Comparison of ENCODE assay signal across 9 cellular contexts in the genomic region with DNA sequence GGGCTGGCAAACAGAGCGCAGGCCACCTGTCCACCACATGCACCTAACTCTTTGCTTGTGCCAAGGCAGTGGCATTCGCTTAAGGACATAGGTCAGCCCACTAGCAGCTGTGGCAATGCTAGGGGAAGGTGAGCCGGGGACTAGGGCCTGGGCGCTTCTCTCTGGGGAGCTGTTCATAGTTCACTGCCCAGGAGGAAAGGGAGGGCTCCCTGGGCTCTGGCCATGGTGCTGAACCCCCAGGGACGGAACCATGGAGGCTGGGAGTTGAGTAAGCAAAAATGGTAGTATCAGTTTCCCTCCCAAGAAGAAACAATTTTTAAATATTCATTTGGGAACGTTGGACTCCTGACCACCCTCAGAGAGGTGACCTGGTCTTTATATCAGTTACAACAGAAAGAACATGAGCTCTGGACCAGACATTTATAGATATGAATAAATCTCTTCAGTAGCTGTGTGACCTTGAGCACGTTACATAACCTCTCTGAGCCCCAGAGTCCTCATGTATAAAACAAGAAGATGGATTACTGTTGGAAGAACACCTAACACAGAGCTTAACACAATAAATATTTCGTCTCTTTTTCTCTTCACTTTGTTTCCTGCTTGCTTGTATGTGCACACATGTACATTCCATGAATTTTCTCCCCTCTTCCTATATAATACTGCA.
DNase-seq lines count a peak whose midpoint lies in the region; ATAC-seq and TF ChIP-seq lines count a peak whose summit lies in the region.
"Had no signal": no experiment of that assay in that cellular context is flagged by ENCODE, and none has a peak within 500 bp of the region (broad histone marks: within the 10 kb centered on the region; RNA-seq: fewer than 3 reads in every experiment).

No MANE protein-coding gene starts in this region.

- no peaks in the 10 kb centered on the region for H3K9me2 ChIP-seq in hepatocyte (replicated peaks; ENCODE audit: insufficient read depth)

- no peak overlapping the region for H3K4me3 ChIP-seq in A673 (ENCODE audit: low read depth, low read length, poor library complexity, severe bottlenecking)
- no peak overlapping the region for H3K4me3 ChIP-seq in GM12865 (ENCODE audit: low read depth, low read length)
- no peak overlapping the region for H3K4me3 ChIP-seq in hepatocyte
- no peak overlapping the region for H3K4me3 ChIP-seq in naive thymus-derived CD4-positive, alpha-beta T cell (ENCODE audit: low read length)

- intact Hi-C loops in A673 (cut with micrococcal nuclease; ENCODE audit: unreplicated experiment) = no loop called here
- intact Hi-C loops in naive thymus-derived CD4-positive, alpha-beta T cell (cut with micrococcal nuclease) = no loop called here

- H3K27me3 ChIP-seq in A673 (replicated peaks; ENCODE audit: insufficient read depth, low read depth, low read length, poor library complexity) = peaks cover under 1% of the 10 kb centered on the region
- H3K27me3 ChIP-seq in hepatocyte = no peaks in the 10 kb centered on the region
- H3K27me3 ChIP-seq in naive thymus-derived CD4-positive, alpha-beta T cell (ENCODE audit: control insufficient read depth in 2 of 2, insufficient read depth in 2 of 2, low read length in 2 of 2) = no peaks in the 10 kb centered on the region

- H3K4me1 Mint-ChIP-seq in naive thymus-derived CD4-positive, alpha-beta T cell = no peaks in the 10 kb centered on the region

- H3K9me3 ChIP-seq in A673 (ENCODE audit: low read depth, low read length, poor library complexity, severe bottlenecking) (no peaks in the 10 kb centered on the region), hepatocyte (ENCODE audit: low read depth) (no peaks in the 10 kb centered on the region)
- no peaks in the 10 kb centered on the region for H3K9me3 ChIP-seq in naive thymus-derived CD4-positive, alpha-beta T cell (ENCODE audit: control insufficient read depth in 2 of 3, low read length in 3 of 3)

- H3K4me1 ChIP-seq in A673 (ENCODE audit: insufficient read depth, low read length, poor library complexity, severe bottlenecking) (no peaks in the 10 kb centered on the region), hepatocyte (ENCODE audit: insufficient read depth) (no peaks in the 10 kb centered on the region)
- no peaks in the 10 kb centered on the region for H3K4me1 ChIP-seq in naive thymus-derived CD4-positive, alpha-beta T cell (ENCODE audit: control insufficient read depth in 2 of 2, insufficient read depth in 2 of 2, low read length in 2 of 2)

- WGBS in hepatocyte (ENCODE audit: low lambda C conversion rate, missing lambda C conversion rate) = 27% methylated on average over 8 of the region's 8 CpGs

- BruUV-seq in A673 (replicated peaks; lab: Mats Ljungman, UMichigan) = no TSS peak

- no peak overlapping the region for H3K27ac Mint-ChIP-seq in naive thymus-derived CD4-positive, alpha-beta T cell
- H3K27ac Mint-ChIP-seq: effector memory CD8-positive, alpha-beta T cell had no signal

- H3K4me3 Mint-ChIP-seq in naive thymus-derived CD4-positive, alpha-beta T cell = no peak overlapping the region
- H3K4me3 Mint-ChIP-seq: effector memory CD8-positive, alpha-beta T cell had no signal

- POLR2A ChIA-PET in A673 (lab: Charles Lee; ENCODE audit: low non-redundant PET) = no interaction called here
- POLR2A ChIA-PET in naive thymus-derived CD4-positive, alpha-beta T cell (lab: Charles Lee) = no interaction called here

- H3K36me3 Mint-ChIP-seq in naive thymus-derived CD4-positive, alpha-beta T cell = no peaks in the 10 kb centered on the region

- CTCF ChIA-PET in A673 (lab: Charles Lee) = no interaction called here
- CTCF ChIA-PET in naive thymus-derived CD4-positive, alpha-beta T cell (lab: Charles Lee) = no interaction called here

- no peaks in the 10 kb centered on the region for H4K20me1 ChIP-seq in hepatocyte (ENCODE audit: insufficient read depth, poor library complexity, severe bottlenecking)

- H3K36me3 ChIP-seq in A673 (ENCODE audit: insufficient read depth, low read length, poor library complexity, severe bottlenecking) (no peaks in the 10 kb centered on the region), hepatocyte (replicated peaks; ENCODE audit: insufficient read depth, low read depth) (no peaks in the 10 kb centered on the region)
- no peaks in the 10 kb centered on the region for H3K36me3 ChIP-seq in naive thymus-derived CD4-positive, alpha-beta T cell (ENCODE audit: control insufficient read depth in 2 of 3, insufficient read depth in 3 of 3, low read length in 3 of 3)

- peaks cover 0 to 23% (median 22%) of the 10 kb centered on the region in 5 donors for H3K27me3 Mint-ChIP-seq in naive thymus-derived CD4-positive, alpha-beta T cell

- no peak overlapping the region for H3K4me2 ChIP-seq in hepatocyte

- no peak overlapping the region for H2AFZ ChIP-seq in hepatocyte

- H3K27ac ChIP-seq in A673 (ENCODE audit: low read depth, low read length, poor library complexity, severe bottlenecking) (no peak overlapping the region), hepatocyte (no peak overlapping the region)
- no peak overlapping the region for H3K27ac ChIP-seq in naive thymus-derived CD4-positive, alpha-beta T cell (ENCODE audit: low read depth, low read length)

- ATAC-seq in naive thymus-derived CD4-positive, alpha-beta T cell = no peak
- no peak for ATAC-seq in esophagus mucosa
- ATAC-seq: effector memory CD8-positive, alpha-beta T cell had no signal

- H3K9me3 Mint-ChIP-seq in naive thymus-derived CD4-positive, alpha-beta T cell = no peaks in the 10 kb centered on the region

- DNase-seq in A673 (ENCODE audit: low spot score) (peak; percentile 10), GM12865 (ENCODE audit: low read depth) (peak; percentile 13), NCI-H774 (lab: John Stamatoyannopoulos, UW) (peak; percentile 67), hepatocyte (ENCODE audit: low spot score) (peak; percentile 79), T1000 (lab: John Stamatoyannopoulos, UW) (no peak)
- DNase-seq in stimulated activated naive CD4-positive, alpha-beta T cell treated with Interleukin-2 at 50 U/mL for 16 hours (lab: John Stamatoyannopoulos, UW) = no peak
- DNase-seq in naive thymus-derived CD4-positive, alpha-beta T cell = no peak
- DNase-seq: effector memory CD8-positive, alpha-beta T cell had no signal

- H3K79me2 ChIP-seq in hepatocyte = no peaks in the 10 kb centered on the region

- TF ChIP-seq CTCF in A673 (conservative IDR thresholded peaks at IDR 0.05; ENCODE audit: low read depth, low read length) = no peak
- TF ChIP-seq CTCF in GM12865 (IDR thresholded peaks at IDR 0.05; ENCODE audit: insufficient read depth, low read depth, low read length, missing control alignments) = no peak
- no peak for TF ChIP-seq CTCF in hepatocyte (IDR thresholded peaks at IDR 0.05; ENCODE audit: poor library complexity)

Comparison
In these comparisons a context has a peak if more than half of its experiments do, and no peak if none do; other contexts are left out.
1. DNase-seq: peak in A673 (single experiment), GM12865 (single experiment), NCI-H774 (single experiment) and hepatocyte (single experiment); none in T1000 (single experiment), stimulated activated naive CD4-positive, alpha-beta T cell treated with Interleukin-2 at 50 U/mL for 16 hours (single experiment) and naive thymus-derived CD4-positive, alpha-beta T cell (0 of 9).